8 cellular contexts compared by ENCODE assay signal in genomic region chr6:39114707-39115599, GRCh38. TPM values are rescaled to one million over a fixed set of nuclear protein-coding genes. Genes with fewer than 3 reads are reported as not detected.
A peak's percentile ranks its signal among the peaks of the same experiment; 100 is the strongest.
DNase-seq lines count a peak whose midpoint lies in the region; ATAC-seq and TF ChIP-seq lines count a peak whose summit lies in the region.

Gene SAYSD1 (minus strand): TSS chr6:39115186. CDS start chr6:39115089, 97 bp downstream.

- POLR2A ChIA-PET in activated B cell treated with CpG ODN at 0.5 μM for 24 hours (lab: Charles Lee), result interaction anchor here (0.6 to 1.7 kb wide), 7 partner anchors 12 to 1296 kb away, joined by 3 to 6 read pairs (median 3); no protein-coding TSS in a partner anchor

- in situ Hi-C loops in GM18951 (cut with MboI; ENCODE audit: low sequenced_read_pairs, unreplicated experiment), result no loop called here

- H3K4me3 Mint-ChIP-seq in activated B cell treated with CpG ODN at 0.5 μM for 24 hours (peak within 1 kb of the TSS; percentile 94), immature natural killer cell (peak within 1 kb of the TSS; percentile 95 to 99 (median 97))

- H3K4me1 Mint-ChIP-seq in activated B cell treated with CpG ODN at 0.5 μM for 24 hours (peaks cover 35% of the 10 kb centered on the region), immature natural killer cell (peaks cover 14 to 43% of the 10 kb centered on the region in 2 donors)

- H3K9me3 Mint-ChIP-seq in activated B cell treated with CpG ODN at 0.5 μM for 24 hours (no peaks in the 10 kb centered on the region), immature natural killer cell (no peaks in the 10 kb centered on the region)

- intact Hi-C loops in activated B cell treated with CpG ODN at 0.5 μM for 24 hours (cut with micrococcal nuclease), result loop anchor here (2.0 to 5.0 kb wide), 2 partner anchors 1418 to 1958 kb away; partner anchors contain the start of genes MDGA1, NFYA and OARD1

- peak; percentile 92 for ATAC-seq in HG03175 (IDR thresholded peaks at IDR 0.05; ENCODE audit: unreplicated experiment)
- peak; percentile 89 for ATAC-seq in activated B cell treated with CpG ODN at 0.5 μM for 24 hours (ENCODE audit: low read depth)

- DNase-seq in AG08396 (ENCODE audit: low spot score), result peak; percentile 98
- DNase-seq in NCI-H345 (lab: John Stamatoyannopoulos, UW), result peak; percentile 95
- DNase-seq in activated B cell treated with CpG ODN at 0.5 μM for 24 hours, result peak; percentile 93
- peak in 60 of 61 donors; percentile 17 to 92 (median 82) for DNase-seq in caudate nucleus (lab: John Stamatoyannopoulos, UW)
- DNase-seq in immature natural killer cell, result peak; percentile 94 to 96 (median 96)
- peak; percentile 72 for DNase-seq in smooth muscle cell of the brain vasculature (ENCODE audit: low read depth, low spot score)

- TF ChIP-seq POLR2A in GM18951 (IDR thresholded peaks at IDR 0.05; ENCODE audit: extremely low read depth, insufficient read depth, insufficient read length), result peak; percentile 70

- H3K27ac ChIP-seq in caudate nucleus (ENCODE audit: low read depth, low read length), result peak within 1 kb of the TSS; percentile 90

- H3K36me3 Mint-ChIP-seq in activated B cell treated with CpG ODN at 0.5 μM for 24 hours (ENCODE audit: low read depth) (peaks cover 10% of the 10 kb centered on the region), immature natural killer cell (peaks cover 4 to 15% (median 7%) of the 10 kb centered on the region in 3 donors)

- TF ChIP-seq CTCF in activated B cell treated with CpG ODN at 0.5 μM for 24 hours (IDR thresholded peaks at IDR 0.05), result no peak

- H3K27me3 Mint-ChIP-seq in activated B cell treated with CpG ODN at 0.5 μM for 24 hours, result no peaks in the 10 kb centered on the region
- H3K27me3 Mint-ChIP-seq in immature natural killer cell (ENCODE audit: low read depth in 3 of 3), result peaks cover 5 to 9% (median 7%) of the 10 kb centered on the region in 3 donors

- CTCF ChIA-PET in activated B cell treated with CpG ODN at 0.5 μM for 24 hours (lab: Charles Lee), result interaction anchor here (3.0 kb wide), 1 partner anchor 13 kb away, joined by 7 read pairs; no protein-coding TSS in a partner anchor

- H3K27ac Mint-ChIP-seq in activated B cell treated with CpG ODN at 0.5 μM for 24 hours (peak within 1 kb of the TSS; percentile 94), immature natural killer cell (peak within 1 kb of the TSS; percentile 89 to 99 (median 98))

RNA-seq across cellular contexts. Expression of gene SAYSD1, which starts in this region (rescaled TPM):
- total RNA-seq in activated B cell treated with CpG ODN at 0.5 μM for 24 hours, result 9.6 and 9.7 TPM in 2 replicates
- polyA plus RNA-seq in immature natural killer cell, result 10 to 100 TPM; 10.4 to 17.4 (median 16.1) TPM

Comparison
In these comparisons a context has a peak if more than half of its experiments do, and no peak if none do; other contexts are left out.
1. Peak in every context shown above with its lines: DNase-seq, ATAC-seq and H3K27ac ChIP-seq.